17 cellular contexts compared by ENCODE assay signal in the genomic region with DNA sequence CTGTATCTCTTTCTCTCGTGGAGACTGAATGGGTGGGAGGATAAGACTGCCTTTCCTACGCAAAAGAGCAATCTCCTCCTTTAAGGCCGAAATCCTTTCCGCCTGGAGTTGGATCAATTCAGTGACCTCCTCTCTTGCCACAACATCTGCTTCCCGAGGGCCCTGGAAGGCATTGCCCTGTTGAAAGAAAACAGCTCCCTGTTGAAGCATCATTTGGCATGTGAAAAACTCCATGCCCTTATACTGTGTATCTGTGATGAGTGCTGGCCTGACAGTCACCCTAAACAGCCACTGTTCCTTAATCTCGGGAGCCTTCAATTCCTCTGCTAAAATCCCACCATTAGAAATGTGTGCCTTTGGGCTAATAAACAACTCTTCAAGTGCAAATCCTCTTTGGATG.
"Had no signal": no experiment of that assay in that cellular context is flagged by ENCODE, and none has a peak within 500 bp of the region (broad histone marks: within the 10 kb centered on the region; RNA-seq: fewer than 3 reads in every experiment).

No MANE protein-coding gene starts in this region.

- H3K27ac Mint-ChIP-seq: activated T-helper 17 cell treated with anti-CD3 and anti-CD28 coated beads, Interleukin-2, amount 50 U/mL, for 72 hours; effector memory CD8-positive, alpha-beta T cell; progenitor cell of endocrine pancreas; stimulated activated naive CD8-positive, alpha-beta T cell treated with anti-CD3 and anti-CD28 coated beads, Interleukin-15, Interleukin-2, amounts not matched to agents 100 ng/mL and 50 ng/mL, for 24 hours had no signal

- DNase-seq: activated CD4-positive, alpha-beta T cell treated with anti-CD3 and anti-CD28 coated beads, Interleukin-2, amount 50 U/mL, for 4 hours; activated naive CD4-positive, alpha-beta T cell treated with Interleukin-2 at 50 U/mL for 16 hours; dermis blood vessel endothelial cell; effector memory CD8-positive, alpha-beta T cell; heart right ventricle; left cardiac atrium; midbrain; naive B cell; right cardiac atrium; upper lobe of left lung had no signal

- ATAC-seq: activated CD4-positive, CD25-positive, alpha-beta regulatory T cell treated with anti-CD3 and anti-CD28 coated beads, Interleukin-2, amount 50 U/mL, for 24 hours; activated T-helper 17 cell treated with anti-CD3 and anti-CD28 coated beads, Interleukin-2, amount 50 U/mL, for 72 hours; effector memory CD8-positive, alpha-beta T cell; gastroesophageal sphincter had no signal

- H3K27me3 Mint-ChIP-seq: activated T-helper 17 cell treated with anti-CD3 and anti-CD28 coated beads, Interleukin-2, amount 50 U/mL, for 72 hours; effector memory CD8-positive, alpha-beta T cell; naive B cell; stimulated activated naive CD8-positive, alpha-beta T cell treated with anti-CD3 and anti-CD28 coated beads, Interleukin-15, Interleukin-2, amounts not matched to agents 100 ng/mL and 50 ng/mL, for 24 hours had no signal

- H3K27ac ChIP-seq: ascending aorta, upper lobe of left lung had no signal

- H3K9me3 ChIP-seq: ascending aorta, gastroesophageal sphincter, heart right ventricle, upper lobe of left lung had no signal

- H3K4me3 Mint-ChIP-seq: activated T-helper 17 cell treated with anti-CD3 and anti-CD28 coated beads, Interleukin-2, amount 50 U/mL, for 72 hours; effector memory CD8-positive, alpha-beta T cell; naive B cell; stimulated activated naive CD8-positive, alpha-beta T cell treated with anti-CD3 and anti-CD28 coated beads, Interleukin-15, Interleukin-2, amounts not matched to agents 100 ng/mL and 50 ng/mL, for 24 hours had no signal

- H3K36me3 ChIP-seq: ascending aorta, upper lobe of left lung had no signal

- H3K4me1 ChIP-seq: ascending aorta, upper lobe of left lung had no signal

- H3K4me3 ChIP-seq: ascending aorta, gastroesophageal sphincter, heart right ventricle, lung, upper lobe of left lung had no signal

- H3K9me3 Mint-ChIP-seq: activated T-helper 17 cell treated with anti-CD3 and anti-CD28 coated beads, Interleukin-2, amount 50 U/mL, for 72 hours; effector memory CD8-positive, alpha-beta T cell; naive B cell; stimulated activated naive CD8-positive, alpha-beta T cell treated with anti-CD3 and anti-CD28 coated beads, Interleukin-15, Interleukin-2, amounts not matched to agents 100 ng/mL and 50 ng/mL, for 24 hours had no signal

- H3K4me1 Mint-ChIP-seq: activated T-helper 17 cell treated with anti-CD3 and anti-CD28 coated beads, Interleukin-2, amount 50 U/mL, for 72 hours; naive B cell had no signal

- H3K27me3 ChIP-seq: ascending aorta, gastroesophageal sphincter, heart right ventricle, upper lobe of left lung had no signal
